Comparison of ENCODE assay signal across 11 cellular contexts in the genomic region with DNA sequence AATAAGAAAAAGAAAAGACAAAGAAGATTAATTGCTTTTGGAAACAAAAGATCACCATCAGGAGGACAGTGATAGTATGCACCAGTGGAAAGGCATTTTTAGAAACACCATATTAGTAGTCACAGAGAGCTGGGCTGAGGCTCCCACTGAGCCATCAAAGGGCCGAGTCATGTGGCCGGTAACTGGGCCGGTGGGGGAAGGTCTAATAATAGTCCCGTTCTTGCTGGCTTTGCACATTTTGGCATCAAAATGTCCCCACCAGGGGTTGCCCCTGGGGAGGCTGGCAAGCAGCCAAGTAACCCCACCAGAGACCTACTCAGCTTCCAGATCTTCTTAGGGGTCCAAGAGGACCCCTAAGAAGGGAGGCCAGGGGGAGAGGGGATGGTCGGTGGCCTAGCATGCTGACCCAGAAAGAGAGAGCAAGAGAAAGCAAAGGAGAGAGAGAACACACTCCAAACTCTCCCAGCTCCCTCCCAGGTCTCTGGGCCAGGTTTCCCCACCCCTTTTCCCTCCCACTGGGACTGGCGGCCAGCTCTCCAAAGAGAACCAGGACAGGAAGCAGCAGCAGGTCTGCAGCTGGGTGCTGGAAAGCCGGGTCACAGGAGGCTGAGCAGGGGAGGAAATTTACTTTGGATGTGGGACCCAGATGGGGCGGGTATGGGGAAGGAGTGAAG.
A peak's percentile ranks its signal among the peaks of the same experiment; 100 is the strongest.
DNase-seq lines count a peak whose midpoint lies in the region; ATAC-seq and TF ChIP-seq lines count a peak whose summit lies in the region.
"Had no signal": no experiment of that assay in that cellular context is flagged by ENCODE, and none has a peak within 500 bp of the region (broad histone marks: within the 10 kb centered on the region; RNA-seq: fewer than 3 reads in every experiment).

No MANE protein-coding gene starts in this region.

- H3K9me3 ChIP-seq in thoracic aorta, result no peaks in the 10 kb centered on the region

- H3K36me3 ChIP-seq in thoracic aorta, result no peaks in the 10 kb centered on the region
- H3K36me3 ChIP-seq: brain microvascular endothelial cell had no signal

- no peaks in the 10 kb centered on the region for H3K27me3 ChIP-seq in thoracic aorta (replicated peaks; ENCODE audit: insufficient read depth)
- H3K27me3 ChIP-seq: brain microvascular endothelial cell had no signal

- H3K4me3 ChIP-seq in thoracic aorta, result peak overlapping the region; percentile 61

- peaks cover 6 to 23% of the 10 kb centered on the region in 2 donors for H3K4me1 ChIP-seq in thoracic aorta (ENCODE audit: control insufficient read depth in 1 of 2, low read depth in 2 of 2)

- TF ChIP-seq CTCF in thoracic aorta (IDR thresholded peaks at IDR 0.05), result peak; percentile 5

- intact Hi-C loops in left colon (cut with DNase I, micrococcal nuclease), result no loop called here

- peak; percentile 90 for DNase-seq in NCI-H146 (lab: John Stamatoyannopoulos, UW)
- peak; percentile 68 for DNase-seq in cerebellar cortex (ENCODE audit: low spot score)
- peak; percentile 28 to 64 for DNase-seq in left colon
- DNase-seq in thoracic aorta (ENCODE audit: low spot score), result peak; percentile 30
- no peak for DNase-seq in activated CD4-positive, CD25-positive, alpha-beta regulatory T cell treated with anti-CD3 and anti-CD28 coated beads, Interleukin-2, amount 50 U/mL, for 72 hours
- DNase-seq: brain microvascular endothelial cell, SW 1271 had no signal

- ATAC-seq in left colon (peak; percentile 41), thoracic aorta (ENCODE audit: insufficient number of reproducible peaks, low FRiP score, low read depth) (peak; percentile 89), HG03135 (IDR thresholded peaks at IDR 0.05; ENCODE audit: unreplicated experiment) (no peak), GM18498 (IDR thresholded peaks at IDR 0.05; ENCODE audit: unreplicated experiment) (no peak), GM18861 (IDR thresholded peaks at IDR 0.05; ENCODE audit: unreplicated experiment) (no peak)

- H3K27ac ChIP-seq in thoracic aorta, result peak overlapping the region; percentile 78 to 81
- H3K27ac ChIP-seq: brain microvascular endothelial cell, HL-60 had no signal

Comparison
In these comparisons a context has a peak if more than half of its experiments do, and no peak if none do; other contexts are left out.
1. ATAC-seq: peak in left colon (single experiment) and thoracic aorta (single experiment); none in HG03135 (single experiment), GM18498 (single experiment) and GM18861 (single experiment).